Comparison of ENCODE assay signal across 21 cellular contexts in the genomic region with DNA sequence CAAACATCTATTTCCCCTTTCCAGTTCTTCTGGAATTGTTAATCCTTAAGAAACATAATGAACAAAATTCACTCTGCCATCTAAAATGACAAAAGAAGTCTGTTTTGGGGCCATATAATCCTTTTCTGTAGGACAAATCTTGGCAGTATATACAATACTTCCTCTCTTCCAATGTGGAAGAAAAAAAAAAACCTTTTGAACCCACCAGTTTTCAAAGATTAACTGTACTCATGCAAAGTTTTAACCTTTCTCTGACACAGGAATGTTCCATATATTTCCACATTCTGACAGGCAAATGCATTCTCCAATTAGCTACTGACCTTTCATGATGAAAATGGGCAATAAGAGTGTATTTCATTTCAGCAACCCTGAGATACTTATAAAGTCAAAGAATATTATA.
"Had no signal": no experiment of that assay in that cellular context is flagged by ENCODE, and none has a peak within 500 bp of the region (broad histone marks: within the 10 kb centered on the region; RNA-seq: fewer than 3 reads in every experiment).

No MANE protein-coding gene starts in this region.

- FAIRE-seq: colon, endometrium had no signal

- DNase-seq: activated CD4-positive, alpha-beta T cell treated with anti-CD3 and anti-CD28 coated beads for 36 hours; activated CD4-positive, alpha-beta T cell treated with anti-CD3 and anti-CD28 coated beads, Interleukin-2, amount 50 U/mL, for 48 hours; activated gamma-delta T cell treated with Interleukin-2 at 50 U/mL for 16 hours; amniotic stem cell; gastrocnemius medialis; head of caudate nucleus; kidney glomerular epithelial cell; left ventricle myocardium superior; naive B cell; psoas muscle; stimulated activated CD4-positive, alpha-beta T cell treated with anti-CD3 and anti-CD28 coated beads, Interleukin-4, amount 100 ng/mL, for 24 hours; stomach; trophoblast cell had no signal

- H3K27me3 ChIP-seq: gastrocnemius medialis, stomach had no signal

- H3K9me3 ChIP-seq: gastrocnemius medialis, psoas muscle, stomach had no signal

- H3K9me3 Mint-ChIP-seq: activated naive CD4-positive, alpha-beta T cell treated with anti-CD3 and anti-CD28 coated beads, Interleukin-2, amount 50 U/mL, for 72 hours; activated T-helper 1 cell treated with anti-CD3 and anti-CD28 coated beads, Interleukin-12 subunit alpha, Interleukin-12 subunit beta, Interleukin-2, Interleukin-4 antibody, amounts not matched to agents 30 ng/mL and 10 ng/mL and 1 ng/mL, durations not matched to agents 14 hours and 24 hours and 36 hours; naive B cell; stimulated activated effector memory CD8-positive, alpha-beta T cell treated with anti-CD3 and anti-CD28 coated beads, Interleukin-12 subunit alpha, Interleukin-12 subunit beta, amount 100 ng/mL, for 72 hours; WTC11 had no signal

- H3K27ac Mint-ChIP-seq: activated CD4-positive, alpha-beta T cell treated with anti-CD3 and anti-CD28 coated beads for 36 hours had no signal

- H3K27ac ChIP-seq: gastrocnemius medialis, psoas muscle, stomach had no signal

- ATAC-seq: gastrocnemius medialis, left ventricle myocardium superior, psoas muscle, sciatic nerve, WTC11 had no signal

- H3K4me3 ChIP-seq: gastrocnemius medialis, psoas muscle, smooth muscle cell, stomach had no signal

- H3K36me3 Mint-ChIP-seq: activated naive CD4-positive, alpha-beta T cell treated with anti-CD3 and anti-CD28 coated beads, Interleukin-2, amount 50 U/mL, for 72 hours; stimulated activated effector memory CD8-positive, alpha-beta T cell treated with anti-CD3 and anti-CD28 coated beads, Interleukin-12 subunit alpha, Interleukin-12 subunit beta, amount 100 ng/mL, for 72 hours had no signal

- H3K4me3 Mint-ChIP-seq: activated CD4-positive, alpha-beta T cell treated with anti-CD3 and anti-CD28 coated beads for 36 hours; naive B cell; WTC11 had no signal

- H3K27me3 Mint-ChIP-seq: activated CD4-positive, alpha-beta T cell treated with anti-CD3 and anti-CD28 coated beads for 36 hours; naive B cell had no signal
